1 cellular context compared by ENCODE assay signal in the genomic region with DNA sequence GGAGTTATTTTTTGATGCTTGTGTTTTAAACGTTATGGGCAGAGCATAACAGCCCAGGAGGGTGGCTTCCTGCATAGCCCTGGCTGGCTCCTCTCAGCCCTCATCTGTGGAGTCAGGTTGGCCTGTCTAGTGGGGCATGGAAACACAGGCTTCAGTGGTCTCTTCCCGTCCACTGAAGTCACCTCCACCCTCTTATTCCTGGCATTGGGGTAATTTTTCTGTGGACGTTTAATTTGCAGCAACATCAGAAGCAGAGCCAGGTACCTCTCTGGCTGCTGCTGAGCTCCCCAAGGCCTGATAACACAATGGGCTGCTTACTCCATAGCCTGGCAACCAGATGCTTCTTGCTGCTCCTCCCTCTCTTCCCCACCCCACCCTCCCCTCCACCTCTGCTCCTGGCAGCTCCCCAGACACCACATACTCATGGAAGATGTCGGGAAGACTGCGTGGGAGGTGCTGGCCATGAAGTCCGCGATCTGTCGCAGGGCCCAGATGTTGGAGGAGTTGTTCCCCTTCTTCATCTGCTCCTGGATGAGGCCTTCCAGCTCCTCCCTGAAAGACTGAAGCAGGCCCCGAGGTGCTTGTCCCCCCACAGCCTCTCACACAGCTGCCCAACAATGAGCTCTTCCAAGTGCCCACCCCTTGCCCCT.
TF ChIP-seq lines count a peak whose summit lies in the region.

No MANE protein-coding gene starts in this region.

TF ChIP-seq in SK-N-SH, 30 proteins besides CTCF, POLR2A, EP300 and RAD21 (continued from another document):
- TF ChIP-seq, protein P1, sequence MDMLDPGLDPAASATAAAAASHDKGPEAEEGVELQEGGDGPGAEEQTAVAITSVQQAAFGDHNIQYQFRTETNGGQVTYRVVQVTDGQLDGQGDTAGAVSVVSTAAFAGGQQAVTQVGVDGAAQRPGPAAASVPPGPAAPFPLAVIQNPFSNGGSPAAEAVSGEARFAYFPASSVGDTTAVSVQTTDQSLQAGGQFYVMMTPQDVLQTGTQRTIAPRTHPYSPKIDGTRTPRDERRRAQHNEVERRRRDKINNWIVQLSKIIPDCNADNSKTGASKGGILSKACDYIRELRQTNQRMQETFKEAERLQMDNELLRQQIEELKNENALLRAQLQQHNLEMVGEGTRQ (IDR thresholded peaks at IDR 0.05; ENCODE audit: borderline replicate concordance, low read depth, low read length): no peak
- TF ChIP-seq POLR2AphosphoS5 (IDR thresholded peaks at IDR 0.05; ENCODE audit: low read depth, low read length) (no peak), NFIC (IDR thresholded peaks at IDR 0.05; ENCODE audit: borderline replicate concordance) (no peak), JUND (IDR thresholded peaks at IDR 0.05) (no peak), CHD2 (IDR thresholded peaks at IDR 0.05; ENCODE audit: low read length, partially characterized antibody) (no peak), MXI1 (IDR thresholded peaks at IDR 0.05; ENCODE audit: low read depth, low read length) (no peak), TEAD4 (IDR thresholded peaks at IDR 0.05; ENCODE audit: borderline replicate concordance, insufficient read depth) (no peak), RCOR1 (IDR thresholded peaks at IDR 0.05; ENCODE audit: low read length) (no peak), SMC3 (IDR thresholded peaks at IDR 0.05; ENCODE audit: low read depth, low read length) (no peak), MEF2A (IDR thresholded peaks at IDR 0.05; ENCODE audit: borderline replicate concordance, low read depth) (no peak), TAF1 (IDR thresholded peaks at IDR 0.05; ENCODE audit: borderline replicate concordance, low read depth, low read length) (no peak), GABPA (IDR thresholded peaks at IDR 0.05; ENCODE audit: low read depth) (no peak)
- TF ChIP-seq, protein P2, sequence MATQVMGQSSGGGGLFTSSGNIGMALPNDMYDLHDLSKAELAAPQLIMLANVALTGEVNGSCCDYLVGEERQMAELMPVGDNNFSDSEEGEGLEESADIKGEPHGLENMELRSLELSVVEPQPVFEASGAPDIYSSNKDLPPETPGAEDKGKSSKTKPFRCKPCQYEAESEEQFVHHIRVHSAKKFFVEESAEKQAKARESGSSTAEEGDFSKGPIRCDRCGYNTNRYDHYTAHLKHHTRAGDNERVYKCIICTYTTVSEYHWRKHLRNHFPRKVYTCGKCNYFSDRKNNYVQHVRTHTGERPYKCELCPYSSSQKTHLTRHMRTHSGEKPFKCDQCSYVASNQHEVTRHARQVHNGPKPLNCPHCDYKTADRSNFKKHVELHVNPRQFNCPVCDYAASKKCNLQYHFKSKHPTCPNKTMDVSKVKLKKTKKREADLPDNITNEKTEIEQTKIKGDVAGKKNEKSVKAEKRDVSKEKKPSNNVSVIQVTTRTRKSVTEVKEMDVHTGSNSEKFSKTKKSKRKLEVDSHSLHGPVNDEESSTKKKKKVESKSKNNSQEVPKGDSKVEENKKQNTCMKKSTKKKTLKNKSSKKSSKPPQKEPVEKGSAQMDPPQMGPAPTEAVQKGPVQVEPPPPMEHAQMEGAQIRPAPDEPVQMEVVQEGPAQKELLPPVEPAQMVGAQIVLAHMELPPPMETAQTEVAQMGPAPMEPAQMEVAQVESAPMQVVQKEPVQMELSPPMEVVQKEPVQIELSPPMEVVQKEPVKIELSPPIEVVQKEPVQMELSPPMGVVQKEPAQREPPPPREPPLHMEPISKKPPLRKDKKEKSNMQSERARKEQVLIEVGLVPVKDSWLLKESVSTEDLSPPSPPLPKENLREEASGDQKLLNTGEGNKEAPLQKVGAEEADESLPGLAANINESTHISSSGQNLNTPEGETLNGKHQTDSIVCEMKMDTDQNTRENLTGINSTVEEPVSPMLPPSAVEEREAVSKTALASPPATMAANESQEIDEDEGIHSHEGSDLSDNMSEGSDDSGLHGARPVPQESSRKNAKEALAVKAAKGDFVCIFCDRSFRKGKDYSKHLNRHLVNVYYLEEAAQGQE (IDR thresholded peaks at IDR 0.05; ENCODE audit: low read depth, low read length): no peak
- TF ChIP-seq, protein P3, sequence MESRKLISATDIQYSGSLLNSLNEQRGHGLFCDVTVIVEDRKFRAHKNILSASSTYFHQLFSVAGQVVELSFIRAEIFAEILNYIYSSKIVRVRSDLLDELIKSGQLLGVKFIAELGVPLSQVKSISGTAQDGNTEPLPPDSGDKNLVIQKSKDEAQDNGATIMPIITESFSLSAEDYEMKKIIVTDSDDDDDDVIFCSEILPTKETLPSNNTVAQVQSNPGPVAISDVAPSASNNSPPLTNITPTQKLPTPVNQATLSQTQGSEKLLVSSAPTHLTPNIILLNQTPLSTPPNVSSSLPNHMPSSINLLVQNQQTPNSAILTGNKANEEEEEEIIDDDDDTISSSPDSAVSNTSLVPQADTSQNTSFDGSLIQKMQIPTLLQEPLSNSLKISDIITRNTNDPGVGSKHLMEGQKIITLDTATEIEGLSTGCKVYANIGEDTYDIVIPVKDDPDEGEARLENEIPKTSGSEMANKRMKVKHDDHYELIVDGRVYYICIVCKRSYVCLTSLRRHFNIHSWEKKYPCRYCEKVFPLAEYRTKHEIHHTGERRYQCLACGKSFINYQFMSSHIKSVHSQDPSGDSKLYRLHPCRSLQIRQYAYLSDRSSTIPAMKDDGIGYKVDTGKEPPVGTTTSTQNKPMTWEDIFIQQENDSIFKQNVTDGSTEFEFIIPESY (IDR thresholded peaks at IDR 0.05; ENCODE audit: borderline replicate concordance, low read depth): no peak
